Comparison of ENCODE assay signal across 33 cellular contexts in genomic region chr16:23745263-23745662, GRCh38. TPM values are rescaled to one million over a fixed set of nuclear protein-coding genes. Genes with fewer than 3 reads are reported as not detected.
"Had no signal": no experiment of that assay in that cellular context is flagged by ENCODE, and none has a peak within 500 bp of the region (broad histone marks: within the 10 kb centered on the region; RNA-seq: fewer than 3 reads in every experiment).

No MANE protein-coding gene starts in this region.

- H3K4me1 ChIP-seq: adrenal gland had no signal

- H3K36me3 ChIP-seq: adrenal gland, cardiac muscle cell had no signal

- DNase-seq: activated B cell treated with CpG ODN at 0.5 μM for 24 hours; activated CD4-positive, alpha-beta memory T cell treated with anti-CD3 and anti-CD28 coated beads for 36 hours; activated CD4-positive, alpha-beta T cell treated with anti-CD3 and anti-CD28 coated beads for 4 hours; activated CD4-positive, alpha-beta T cell treated with anti-CD3 and anti-CD28 coated beads, Interleukin-2, amount 10 ng/mL, durations not matched to agents 24 days and 14 days; activated CD4-positive, alpha-beta T cell treated with anti-CD3 and anti-CD28 coated beads, Interleukin-2, amount 50 U/mL, for 1 hour; activated CD4-positive, alpha-beta T cell treated with anti-CD3 and anti-CD28 coated beads, Interleukin-2, amount 50 U/mL, for 4 hours; activated CD4-positive, CD25-positive, alpha-beta regulatory T cell treated with anti-CD3 and anti-CD28 coated beads, Interleukin-2, amount 50 U/mL, for 72 hours; activated CD8-positive, alpha-beta memory T cell treated with anti-CD3 and anti-CD28 coated beads, Interleukin-2, amount 50 U/mL, for 4 hours; activated CD8-positive, alpha-beta T cell treated with anti-CD3 and anti-CD28 coated beads for 36 hours; activated effector memory CD4-positive, alpha-beta T cell treated with anti-CD3 and anti-CD28 coated beads, Interleukin-2, amount 50 U/mL, for 16 hours; activated gamma-delta T cell treated with Interleukin-2 at 50 U/mL for 16 hours; activated naive CD4-positive, alpha-beta T cell; activated naive CD4-positive, alpha-beta T cell treated with anti-CD3 and anti-CD28 coated beads for 36 hours; activated naive CD4-positive, alpha-beta T cell treated with anti-CD3 and anti-CD28 coated beads, Interleukin-2, amount 50 U/mL, for 16 hours; activated naive CD8-positive, alpha-beta T cell treated with anti-CD3 and anti-CD28 coated beads for 36 hours; activated T-cell treated with anti-CD3 and anti-CD28 coated beads for 4 hours; activated T-cell treated with anti-CD3 and anti-CD28 coated beads, Interleukin-2, amount 50 U/mL, for 1 hour; activated T-cell treated with anti-CD3 and anti-CD28 coated beads, Interleukin-2, amount 50 U/mL, for 4 hours; activated T-cell treated with anti-CD3 and anti-CD28 coated beads, Interleukin-2, amount 50 U/mL, for 72 hours; adrenal gland; amniotic stem cell; aorta; caudate nucleus; cerebellar nuclear complex; T-helper 1 cell; T-helper 2 cell; T-helper 9 cell had no signal

- ATAC-seq: activated CD8-positive, alpha-beta T cell treated with anti-CD3 and anti-CD28 coated beads for 36 hours; activated naive CD4-positive, alpha-beta T cell treated with anti-CD3 and anti-CD28 coated beads, Interleukin-2, amount 50 U/mL, for 72 hours; activated T-cell treated with anti-CD3 and anti-CD28 coated beads, Interleukin-2, amount 50 U/mL, for 4 hours; activated T-cell treated with anti-CD3 and anti-CD28 coated beads, Interleukin-2, amount 50 U/mL, for 72 hours; activated T-helper 17 cell treated with anti-CD3 and anti-CD28 coated beads, Interleukin-2, amount 50 U/mL, for 72 hours had no signal

- H3K4me3 ChIP-seq: adrenal gland, cardiac muscle cell had no signal

- H3K27ac ChIP-seq: adrenal gland, cardiac muscle cell, VCaP had no signal

- H3K9me3 ChIP-seq: adrenal gland had no signal

RNA-seq across cellular contexts. Expression of gene CHP2, which starts 9.6 kb away (rescaled TPM):
- total RNA-seq: activated B cell treated with CpG ODN at 0.5 μM for 24 hours; activated CD4-positive, alpha-beta memory T cell treated with anti-CD3 and anti-CD28 coated beads for 36 hours; activated CD4-positive, alpha-beta T cell treated with anti-CD3 and anti-CD28 coated beads, Interleukin-2, amount 10 ng/mL, durations not matched to agents 24 days and 14 days; activated CD8-positive, alpha-beta memory T cell treated with anti-CD3 and anti-CD28 coated beads for 36 hours; activated CD8-positive, alpha-beta T cell treated with anti-CD3 and anti-CD28 coated beads for 36 hours; activated naive CD4-positive, alpha-beta T cell treated with anti-CD3 and anti-CD28 coated beads for 36 hours; activated naive CD4-positive, alpha-beta T cell treated with anti-CD3 and anti-CD28 coated beads, Interleukin-2, amount 50 U/mL, for 72 hours; activated naive CD8-positive, alpha-beta T cell treated with anti-CD3 and anti-CD28 coated beads for 36 hours; activated T-cell treated with anti-CD3 and anti-CD28 coated beads, Interleukin-2, amount 50 U/mL, for 4 hours; activated T-cell treated with anti-CD3 and anti-CD28 coated beads, Interleukin-2, amount 50 U/mL, for 72 hours; activated T-helper 1 cell treated with anti-CD3 and anti-CD28 coated beads, Interleukin-12 subunit alpha, Interleukin-12 subunit beta, Interleukin-2, Interleukin-4 antibody, amounts not matched to agents 30 ng/mL and 10 ng/mL and 1 ng/mL, durations not matched to agents 14 hours and 24 hours and 36 hours; activated T-helper 17 cell treated with anti-CD3 and anti-CD28 coated beads, Interleukin-2, amount 50 U/mL, for 72 hours; cardiac muscle cell had no signal

RNA-seq across cellular contexts. Expression of gene ERN2, which starts 32.2 kb away (rescaled TPM):
- total RNA-seq: activated B cell treated with CpG ODN at 0.5 μM for 24 hours; activated CD4-positive, alpha-beta memory T cell treated with anti-CD3 and anti-CD28 coated beads for 36 hours; activated CD4-positive, alpha-beta T cell treated with anti-CD3 and anti-CD28 coated beads, Interleukin-2, amount 10 ng/mL, durations not matched to agents 24 days and 14 days; activated CD8-positive, alpha-beta memory T cell treated with anti-CD3 and anti-CD28 coated beads for 36 hours; activated CD8-positive, alpha-beta T cell treated with anti-CD3 and anti-CD28 coated beads for 36 hours; activated naive CD4-positive, alpha-beta T cell treated with anti-CD3 and anti-CD28 coated beads for 36 hours; activated naive CD4-positive, alpha-beta T cell treated with anti-CD3 and anti-CD28 coated beads, Interleukin-2, amount 50 U/mL, for 72 hours; activated naive CD8-positive, alpha-beta T cell treated with anti-CD3 and anti-CD28 coated beads for 36 hours; activated T-helper 1 cell treated with anti-CD3 and anti-CD28 coated beads, Interleukin-12 subunit alpha, Interleukin-12 subunit beta, Interleukin-2, Interleukin-4 antibody, amounts not matched to agents 30 ng/mL and 10 ng/mL and 1 ng/mL, durations not matched to agents 14 hours and 24 hours and 36 hours; activated T-helper 17 cell treated with anti-CD3 and anti-CD28 coated beads, Interleukin-2, amount 50 U/mL, for 72 hours; aorta had no signal
